In the genomic region with DNA sequence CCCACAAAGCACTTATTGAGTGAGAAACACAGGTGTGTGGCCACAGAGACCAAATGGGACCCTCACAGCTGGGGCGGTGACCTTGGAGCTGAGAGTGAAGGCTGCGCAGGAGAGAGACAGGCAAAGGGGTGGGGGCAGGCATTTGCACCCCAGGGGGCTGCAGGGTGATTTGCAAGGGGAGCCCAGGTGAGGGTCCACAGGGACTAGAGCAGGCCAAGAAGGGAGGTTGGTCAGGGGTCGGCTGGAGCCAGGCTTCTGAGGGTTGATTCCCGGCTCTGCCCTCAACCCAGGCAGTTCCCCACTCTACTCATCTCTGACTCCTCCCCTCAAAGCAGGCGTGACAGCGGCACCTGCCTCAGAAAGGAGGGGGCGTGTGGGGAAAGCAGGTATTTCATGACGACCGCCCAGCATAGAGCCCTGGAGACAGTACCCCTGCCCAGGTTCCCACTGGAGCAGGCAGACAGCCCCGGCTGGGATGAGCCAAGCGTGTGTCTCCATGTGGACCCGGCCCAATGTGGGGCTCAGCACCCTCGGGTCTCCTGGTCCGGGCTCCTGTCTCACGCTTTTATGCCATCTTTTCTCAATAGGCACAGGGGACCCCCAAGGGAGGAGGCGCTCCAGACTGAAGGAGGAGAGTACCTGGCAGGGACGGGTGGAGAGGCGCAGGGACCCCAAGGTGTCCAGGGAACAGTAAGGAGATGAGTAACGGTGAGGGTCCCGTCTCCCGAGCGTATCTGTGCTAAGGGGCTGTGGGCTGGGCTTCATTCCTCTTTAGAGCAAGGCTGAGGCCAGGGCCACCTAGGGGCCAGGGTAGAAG, we compare ENCODE assay signal across 8 cellular contexts. TPM values are rescaled to one million over a fixed set of nuclear protein-coding genes. Genes with fewer than 3 reads are reported as not detected.
DNase-seq lines count a peak whose midpoint lies in the region; ATAC-seq and TF ChIP-seq lines count a peak whose summit lies in the region.

No MANE protein-coding gene starts in this region.

- no peak for ATAC-seq in activated naive CD8-positive, alpha-beta T cell treated with anti-CD3 and anti-CD28 coated beads, Interleukin-2, amount 50 U/mL, for 24 hours
- ATAC-seq in GM21381 (IDR thresholded peaks at IDR 0.05; ENCODE audit: unreplicated experiment), result no peak

- H3K9me3 Mint-ChIP-seq in activated naive CD8-positive, alpha-beta T cell (ENCODE audit: low read depth), result no peaks in the 10 kb centered on the region
- H3K9me3 Mint-ChIP-seq in activated naive CD8-positive, alpha-beta T cell treated with anti-CD3 and anti-CD28 coated beads, Interleukin-2, amount 50 U/mL, for 24 hours, result no peaks in the 10 kb centered on the region

- H3K4me1 Mint-ChIP-seq in activated naive CD8-positive, alpha-beta T cell (ENCODE audit: low read depth), result peaks cover 32% of the 10 kb centered on the region
- peaks cover 42% of the 10 kb centered on the region for H3K4me1 Mint-ChIP-seq in activated naive CD8-positive, alpha-beta T cell treated with anti-CD3 and anti-CD28 coated beads, Interleukin-2, amount 50 U/mL, for 24 hours

- no peak for TF ChIP-seq CTCF in adrenal gland (IDR thresholded peaks at IDR 0.05)

- H3K27me3 Mint-ChIP-seq in activated naive CD8-positive, alpha-beta T cell, result no peaks in the 10 kb centered on the region
- H3K27me3 Mint-ChIP-seq in activated naive CD8-positive, alpha-beta T cell treated with anti-CD3 and anti-CD28 coated beads, Interleukin-2, amount 50 U/mL, for 24 hours, result no peaks in the 10 kb centered on the region

- no peak for TF ChIP-seq POLR2A in adrenal gland (IDR thresholded peaks at IDR 0.05)

- no peaks in the 10 kb centered on the region for H3K36me3 Mint-ChIP-seq in activated naive CD8-positive, alpha-beta T cell
- peaks cover 2% of the 10 kb centered on the region for H3K36me3 Mint-ChIP-seq in activated naive CD8-positive, alpha-beta T cell treated with anti-CD3 and anti-CD28 coated beads, Interleukin-2, amount 50 U/mL, for 24 hours (ENCODE audit: low read depth)

- 70 to 86% (median 85%) methylated on average over 21 to 22 of the region's 22 CpGs for WGBS in adrenal gland, 4 donors
- WGBS in urinary bladder, result 88% methylated on average over 22 of the region's 22 CpGs

- intact Hi-C loops in adrenal gland (cut with DNase I), result loop anchor here (5.0 to 10.0 kb wide), 4 partner anchors 126 to 488 kb away; a partner anchor contains a TSS

- DNase-seq in activated naive CD8-positive, alpha-beta T cell treated with anti-CD3 and anti-CD28 coated beads, Interleukin-2, amount 50 U/mL, for 24 hours, result no peak
- DNase-seq in adrenal gland, result peak in 2 of 7 donors; percentile 36 to 53
- no peak for DNase-seq in MV-4-11 (lab: John Stamatoyannopoulos, UW)
- DNase-seq in ureter (ENCODE audit: low spot score), result no peak

- peak overlapping the region in 4 of 5 donors; percentile 69 to 91 (median 86) for H3K27ac ChIP-seq in adrenal gland
- H3K27ac ChIP-seq in muscle layer of duodenum (ENCODE audit: low read length), result peak overlapping the region; percentile 80
- peak overlapping the region; percentile 38 for H3K27ac ChIP-seq in urinary bladder (ENCODE audit: low read depth)

- peaks cover 8 to 28% of the 10 kb centered on the region in 2 donors for H3K4me1 ChIP-seq in adrenal gland (replicated peaks in 1 of 2)
- H3K4me1 ChIP-seq in muscle layer of duodenum (ENCODE audit: control insufficient read depth in 1 of 2, insufficient read depth in 2 of 2, low read length in 2 of 2), result peaks cover 0 to 28% of the 10 kb centered on the region in 2 donors
- H3K4me1 ChIP-seq in urinary bladder (ENCODE audit: insufficient read depth), result no peaks in the 10 kb centered on the region

- H3K4me3 Mint-ChIP-seq in activated naive CD8-positive, alpha-beta T cell, result peak overlapping the region; percentile 69
- no peak overlapping the region for H3K4me3 Mint-ChIP-seq in activated naive CD8-positive, alpha-beta T cell treated with anti-CD3 and anti-CD28 coated beads, Interleukin-2, amount 50 U/mL, for 24 hours

- H3K36me3 ChIP-seq in adrenal gland (replicated peaks in 1 of 2), result peaks cover 0 to 3% of the 10 kb centered on the region in 2 donors
- H3K36me3 ChIP-seq in muscle layer of duodenum (ENCODE audit: control insufficient read depth in 1 of 2, insufficient read depth in 2 of 2, low read length in 2 of 2), result peaks cover 0 to 6% of the 10 kb centered on the region in 2 donors
- H3K36me3 ChIP-seq in urinary bladder (ENCODE audit: insufficient read depth), result no peaks in the 10 kb centered on the region

- H3K4me3 ChIP-seq in adrenal gland (peak overlapping the region in 1 of 4 donors; percentile 45), muscle layer of duodenum (ENCODE audit: low read depth in 1 of 2, low read length in 2 of 2) (peak overlapping the region in 1 of 2 donors; percentile 53), urinary bladder (ENCODE audit: low read depth, low read length) (no peak overlapping the region)

- H3K27me3 ChIP-seq in adrenal gland (no peaks in the 10 kb centered on the region), muscle layer of duodenum (ENCODE audit: low read depth, low read length) (no peaks in the 10 kb centered on the region)

- H3K27ac Mint-ChIP-seq in activated naive CD8-positive, alpha-beta T cell, result peak overlapping the region; percentile 78
- no peak overlapping the region for H3K27ac Mint-ChIP-seq in activated naive CD8-positive, alpha-beta T cell treated with anti-CD3 and anti-CD28 coated beads, Interleukin-2, amount 50 U/mL, for 24 hours

- no peaks in the 10 kb centered on the region for H3K9me3 ChIP-seq in adrenal gland (replicated peaks in 1 of 3)
- no peaks in the 10 kb centered on the region for H3K9me3 ChIP-seq in muscle layer of duodenum (ENCODE audit: control insufficient read depth in 1 of 2, low read length in 2 of 2)

RNA-seq across cellular contexts. Expression of a gene that starts 3.1 kb away (rescaled TPM):
- total RNA-seq in adrenal gland, result 10 to 100 TPM in 2 of 8 donors, 1 to 10 TPM in 6; 4.3 to 12.8 (median 8.6) TPM
- 10 to 100 TPM in 2 of 3 donors, 1 to 10 TPM in 1; 3.9 to 11.3 (median 10.1) TPM for polyA plus RNA-seq in adrenal gland
- 9.5 TPM for total RNA-seq in urinary bladder
- polyA plus RNA-seq in urinary bladder, result 10.6 TPM
- 6.3 TPM for total RNA-seq in ureter

RNA-seq across cellular contexts. Expression of a gene that starts 11.5 kb away (rescaled TPM):
- 10 to 100 TPM; 24.3 to 61.4 (median 45.0) TPM for total RNA-seq in adrenal gland
- polyA plus RNA-seq in adrenal gland, result 100 to 1,000 TPM in 1 of 3 donors, 10 to 100 TPM in 1, 1 to 10 TPM in 1; 9.3 to 157 (median 68.5) TPM
- 18.7 TPM for total RNA-seq in urinary bladder
- 47.2 TPM for polyA plus RNA-seq in urinary bladder
- total RNA-seq in ureter, result 42.0 TPM

RNA-seq across cellular contexts. Expression of a gene that starts 23.7 kb away (rescaled TPM):
- 1 to 10 TPM in 3 of 8 donors, under 1 TPM in 5; 0.43 to 2.2 (median 0.86) TPM for total RNA-seq in adrenal gland
- polyA plus RNA-seq in adrenal gland, result 10 to 100 TPM in 2 of 3 donors, under 1 TPM in 1; 0.22 to 27.8 (median 12.1) TPM
- 101 TPM for total RNA-seq in urinary bladder
- polyA plus RNA-seq in urinary bladder, result 9.8 TPM
- total RNA-seq in ureter, result 5.1 TPM

Comparison
In these comparisons a context has a peak if more than half of its experiments do, and no peak if none do; other contexts are left out.
1. RNA of a gene that starts 23.7 kb away (total RNA-seq): 101 TPM in urinary bladder (single experiment); 5.1 TPM in ureter (single experiment) and 0.43 to 2.2 TPM in adrenal gland; every median in the first group is over 10 times any median in the second.
2. Peak in every context shown above with its lines, with median percentiles within 50 percentile points of each other: H3K27ac ChIP-seq.